Comparison of ENCODE assay signal across 15 cellular contexts in genomic region chr11:118258410-118258809, GRCh38. TPM values are rescaled to one million over a fixed set of nuclear protein-coding genes. Genes with fewer than 3 reads are reported as not detected.
DNase-seq lines count a peak whose midpoint lies in the region; ATAC-seq, FAIRE-seq and TF ChIP-seq lines count a peak whose summit lies in the region.
"Had no signal": no experiment of that assay in that cellular context is flagged by ENCODE, and none has a peak within 500 bp of the region (broad histone marks: within the 10 kb centered on the region; RNA-seq: fewer than 3 reads in every experiment).

No MANE protein-coding gene starts in this region.

- no peak overlapping the region for H3K4me3 Mint-ChIP-seq in activated CD4-positive, alpha-beta T cell treated with anti-CD3 and anti-CD28 coated beads, Interleukin-2, amount 10 ng/mL, durations not matched to agents 24 days and 14 days
- no peak overlapping the region for H3K4me3 Mint-ChIP-seq in CD4-positive, alpha-beta memory T cell
- H3K4me3 Mint-ChIP-seq: activated naive CD4-positive, alpha-beta T cell treated with anti-CD3 and anti-CD28 coated beads, Interleukin-2, amount 50 U/mL, for 24 hours had no signal

- H3K4me3 ChIP-seq in Loucy (ENCODE audit: low read length, poor library complexity, severe bottlenecking) (no peak overlapping the region), bronchial epithelial cell (ENCODE audit: low read depth, low read length) (no peak overlapping the region), retinal pigment epithelial cell (ENCODE audit: low read length) (no peak overlapping the region), left lung (no peak overlapping the region)
- no peak overlapping the region for H3K4me3 ChIP-seq in CD4-positive, alpha-beta memory T cell (ENCODE audit: low read length in 2 of 2)
- H3K4me3 ChIP-seq: BLaER1 had no signal

- no peaks in the 10 kb centered on the region for H3K36me3 ChIP-seq in Loucy (ENCODE audit: insufficient read depth, low read length)
- peaks cover 20% of the 10 kb centered on the region for H3K36me3 ChIP-seq in bronchial epithelial cell (ENCODE audit: control insufficient read depth, insufficient read depth, low read length)
- H3K36me3 ChIP-seq in left lung = peaks cover 0 to 26% of the 10 kb centered on the region in 2 donors
- H3K36me3 ChIP-seq in CD4-positive, alpha-beta memory T cell (ENCODE audit: insufficient read depth, low read length) = no peaks in the 10 kb centered on the region
- H3K36me3 ChIP-seq: BLaER1 had no signal

- no peaks in the 10 kb centered on the region for H3K79me2 ChIP-seq in Loucy (ENCODE audit: insufficient read depth, low read length)

- H3K4me1 ChIP-seq in Loucy (ENCODE audit: insufficient read depth, low read length, poor library complexity, severe bottlenecking) = no peaks in the 10 kb centered on the region
- H3K4me1 ChIP-seq in left lung = peaks cover 2 to 12% of the 10 kb centered on the region in 2 donors
- H3K4me1 ChIP-seq in CD4-positive, alpha-beta memory T cell (ENCODE audit: insufficient read depth, low read length) = peaks cover 24% of the 10 kb centered on the region
- H3K4me1 ChIP-seq: BLaER1 had no signal

- peaks cover 2% of the 10 kb centered on the region; the same call in 1 of the 2 replicates for H3K9me3 ChIP-seq in Loucy (ENCODE audit: insufficient read depth, low read depth, low read length)
- H3K9me3 ChIP-seq in left lung = peaks cover 0 to 2% of the 10 kb centered on the region in 2 donors
- H3K9me3 ChIP-seq in CD4-positive, alpha-beta memory T cell (ENCODE audit: control insufficient read depth in 1 of 2, low read length in 2 of 2) = no peaks in the 10 kb centered on the region
- H3K9me3 ChIP-seq: BLaER1 had no signal

- no peak overlapping the region for H3K27ac ChIP-seq in left lung
- no peak overlapping the region for H3K27ac ChIP-seq in CD4-positive, alpha-beta memory T cell (ENCODE audit: low read depth, low read length)
- H3K27ac ChIP-seq: BLaER1 had no signal

- H3K27ac Mint-ChIP-seq in activated CD4-positive, alpha-beta T cell treated with anti-CD3 and anti-CD28 coated beads, Interleukin-2, amount 10 ng/mL, durations not matched to agents 24 days and 14 days = peak overlapping the region; percentile 25
- H3K27ac Mint-ChIP-seq in CD4-positive, alpha-beta memory T cell = peak overlapping the region in 1 of 7 donors; percentile 43
- H3K27ac Mint-ChIP-seq: activated naive CD4-positive, alpha-beta T cell treated with anti-CD3 and anti-CD28 coated beads, Interleukin-2, amount 50 U/mL, for 24 hours had no signal

- H3K9me2 ChIP-seq in Loucy (replicated peaks; ENCODE audit: low read depth, low read length) = no peaks in the 10 kb centered on the region

- H3K4me1 Mint-ChIP-seq in activated CD4-positive, alpha-beta T cell treated with anti-CD3 and anti-CD28 coated beads, Interleukin-2, amount 10 ng/mL, durations not matched to agents 24 days and 14 days = peaks cover 36% of the 10 kb centered on the region
- peaks cover 7 to 19% (median 12%) of the 10 kb centered on the region in 4 donors for H3K4me1 Mint-ChIP-seq in CD4-positive, alpha-beta memory T cell

- no peak overlapping the region for H3K4me2 ChIP-seq in Loucy (ENCODE audit: low read depth, low read length, poor library complexity, severe bottlenecking)
- H3K4me2 ChIP-seq: BLaER1 had no signal

- TF ChIP-seq CTCF in Loucy (conservative IDR thresholded peaks at IDR 0.05; ENCODE audit: low read length) = peak; percentile 68
- TF ChIP-seq CTCF in bronchial epithelial cell (IDR thresholded peaks at IDR 0.05; ENCODE audit: insufficient read depth, low read length, severe bottlenecking) = peak; percentile 37
- peak; percentile 12 for TF ChIP-seq CTCF in retinal pigment epithelial cell (conservative IDR thresholded peaks at IDR 0.05; ENCODE audit: low read depth, low read length)
- TF ChIP-seq CTCF in GM20000 (IDR thresholded peaks at IDR 0.05; ENCODE audit: extremely low read depth, missing control alignments) = no peak
- TF ChIP-seq CTCF in left lung (IDR thresholded peaks at IDR 0.05) = no peak

- H3K27me3 ChIP-seq in Loucy (ENCODE audit: insufficient read depth, low read length, poor library complexity, severe bottlenecking) (peaks cover 64% of the 10 kb centered on the region), bronchial epithelial cell (ENCODE audit: control insufficient read depth, insufficient read depth, low read length) (no peaks in the 10 kb centered on the region), left lung (no peaks in the 10 kb centered on the region)
- H3K27me3 ChIP-seq in CD4-positive, alpha-beta memory T cell (ENCODE audit: insufficient read depth, low read length) = no peaks in the 10 kb centered on the region

- H2AFZ ChIP-seq in Loucy (ENCODE audit: low read length) = no peak overlapping the region

- H4K20me1 ChIP-seq in Loucy (ENCODE audit: insufficient read depth, low read length, poor library complexity, severe bottlenecking) = no peaks in the 10 kb centered on the region
- H4K20me1 ChIP-seq: BLaER1 had no signal

- ATAC-seq in left lung = no peak

- CTCF ChIA-PET in CD4-positive, alpha-beta memory T cell (lab: Charles Lee; ENCODE audit: partially characterized antibody) = interaction anchor here (0.6 to 7.3 kb wide), 6 partner anchors 16 to 95 kb away, joined by 3 to 71 read pairs (median 5); no protein-coding TSS in a partner anchor

- intact Hi-C loops in activated CD4-positive, alpha-beta T cell treated with anti-CD3 and anti-CD28 coated beads, Interleukin-2, amount 10 ng/mL, durations not matched to agents 24 days and 14 days (cut with micrococcal nuclease) = no loop called here
- intact Hi-C loops in left lung (cut with DNase I) = no loop called here
- intact Hi-C loops in CD4-positive, alpha-beta memory T cell (cut with micrococcal nuclease) = no loop called here

- POLR2A ChIA-PET in CD4-positive, alpha-beta memory T cell (lab: Charles Lee; ENCODE audit: partially characterized antibody) = interaction anchor here (1.0 kb wide), 1 partner anchor 17 kb away, joined by 3 read pairs; no protein-coding TSS in a partner anchor

- FAIRE-seq in bronchial epithelial cell (lab: Jason Lieb, UNC) = no peak

- DNase-seq in activated CD4-positive, alpha-beta T cell treated with anti-CD3 and anti-CD28 coated beads, Interleukin-2, amount 10 ng/mL, durations not matched to agents 24 days and 14 days = no peak
- no peak for DNase-seq in activated CD4-positive, alpha-beta T cell treated with anti-CD3 and anti-CD28 coated beads, Interleukin-2, amount 50 U/mL, for 48 hours
- peak; percentile 38 for DNase-seq in bronchial epithelial cell (ENCODE audit: low read depth)
- DNase-seq in retinal pigment epithelial cell (ENCODE audit: low read depth) = no peak
- no peak for DNase-seq in GM20000 (ENCODE audit: low spot score)
- no peak for DNase-seq in left lung
- DNase-seq in CD4-positive, alpha-beta memory T cell = no peak
- DNase-seq: activated CD4-positive, alpha-beta T cell treated with anti-CD3 and anti-CD28 coated beads for 4 hours; effector CD4-positive, alpha-beta T cell; NCI-H2107 had no signal

- no peaks in the 10 kb centered on the region for H3F3A ChIP-seq in Loucy (ENCODE audit: low read depth)

- H3K9me3 Mint-ChIP-seq in activated CD4-positive, alpha-beta T cell treated with anti-CD3 and anti-CD28 coated beads, Interleukin-2, amount 10 ng/mL, durations not matched to agents 24 days and 14 days = peaks cover 5% of the 10 kb centered on the region
- peaks cover 0 to 3% (median 0%) of the 10 kb centered on the region in 8 donors for H3K9me3 Mint-ChIP-seq in CD4-positive, alpha-beta memory T cell
- H3K9me3 Mint-ChIP-seq: activated naive CD4-positive, alpha-beta T cell treated with anti-CD3 and anti-CD28 coated beads, Interleukin-2, amount 50 U/mL, for 24 hours had no signal

- peaks cover 46% of the 10 kb centered on the region for H3K36me3 Mint-ChIP-seq in activated CD4-positive, alpha-beta T cell treated with anti-CD3 and anti-CD28 coated beads, Interleukin-2, amount 10 ng/mL, durations not matched to agents 24 days and 14 days (ENCODE audit: low read depth)
- no peaks in the 10 kb centered on the region for H3K36me3 Mint-ChIP-seq in CD4-positive, alpha-beta memory T cell

- no peak overlapping the region for H3K9ac ChIP-seq in Loucy (ENCODE audit: low read depth, low read length, poor library complexity, severe bottlenecking)
- H3K9ac ChIP-seq: BLaER1 had no signal

- H3K27me3 Mint-ChIP-seq in activated CD4-positive, alpha-beta T cell treated with anti-CD3 and anti-CD28 coated beads, Interleukin-2, amount 10 ng/mL, durations not matched to agents 24 days and 14 days = no peaks in the 10 kb centered on the region
- H3K27me3 Mint-ChIP-seq in CD4-positive, alpha-beta memory T cell = no peaks in the 10 kb centered on the region
- H3K27me3 Mint-ChIP-seq: activated naive CD4-positive, alpha-beta T cell treated with anti-CD3 and anti-CD28 coated beads, Interleukin-2, amount 50 U/mL, for 24 hours had no signal

RNA-seq across cellular contexts. Expression of gene MPZL2, which starts 5.7 kb away (rescaled TPM):
- total RNA-seq in activated CD4-positive, alpha-beta T cell treated with anti-CD3 and anti-CD28 coated beads, Interleukin-2, amount 10 ng/mL, durations not matched to agents 24 days and 14 days = 18.5 and 19.3 TPM in 2 replicates
- total RNA-seq in bronchial epithelial cell = 38.7 and 79.2 TPM in 2 replicates
- 100 to 1,000 TPM; 111 to 117 TPM for total RNA-seq in left lung
- total RNA-seq in CD4-positive, alpha-beta memory T cell = 1 to 10 TPM; 2.9 to 3.7 TPM
- 1 to 10 TPM in 1 of 2 donors, under 1 TPM in 1; 0.64 to 4.2 TPM for polyA plus RNA-seq in CD4-positive, alpha-beta memory T cell

RNA-seq across cellular contexts. Expression of gene MPZL3, which starts 6.2 kb away (rescaled TPM):
- total RNA-seq in activated CD4-positive, alpha-beta T cell treated with anti-CD3 and anti-CD28 coated beads, Interleukin-2, amount 10 ng/mL, durations not matched to agents 24 days and 14 days = 64.6 and 65.4 TPM in 2 replicates
- total RNA-seq in bronchial epithelial cell (34.8 and 81.4 TPM in 2 replicates), left lung (10 to 100 TPM; 13.2 to 16.3 TPM)
- total RNA-seq in CD4-positive, alpha-beta memory T cell = 10 to 100 TPM; 29.9 to 32.0 TPM
- polyA plus RNA-seq in CD4-positive, alpha-beta memory T cell = 10 to 100 TPM; 12.3 to 12.6 TPM

RNA-seq across cellular contexts. Expression of gene JAML, which starts 33.6 kb away (rescaled TPM):
- total RNA-seq in activated CD4-positive, alpha-beta T cell treated with anti-CD3 and anti-CD28 coated beads, Interleukin-2, amount 10 ng/mL, durations not matched to agents 24 days and 14 days = 303 and 318 TPM in 2 replicates
- 0.13 TPM in 1 of 2 replicates, not detected in the other for total RNA-seq in bronchial epithelial cell
- total RNA-seq in left lung = 10 to 100 TPM; 20.4 to 47.2 TPM
- 100 to 1,000 TPM; 115 to 116 TPM for total RNA-seq in CD4-positive, alpha-beta memory T cell
- 100 to 1,000 TPM; 169 to 194 TPM for polyA plus RNA-seq in CD4-positive, alpha-beta memory T cell
- total RNA-seq: HT-29 had no signal

RNA-seq across cellular contexts. Expression of gene CD3E, which starts 46.1 kb away (rescaled TPM):
- 571 TPM in 2 replicates for total RNA-seq in activated CD4-positive, alpha-beta T cell treated with anti-CD3 and anti-CD28 coated beads, Interleukin-2, amount 10 ng/mL, durations not matched to agents 24 days and 14 days
- total RNA-seq in bronchial epithelial cell = not detected in 2 replicates
- total RNA-seq in left lung = 10 to 100 TPM in 1 of 2 donors, 1 to 10 TPM in 1; 3.6 to 10.5 TPM
- 100 to 1,000 TPM; 581 to 618 TPM for total RNA-seq in CD4-positive, alpha-beta memory T cell
- polyA plus RNA-seq in CD4-positive, alpha-beta memory T cell = 100 to 1,000 TPM; 627 to 999 TPM
- total RNA-seq: HT-29, skeletal muscle tissue had no signal

Comparison
In these comparisons a context has a peak if more than half of its experiments do, and no peak if none do; other contexts are left out.
1. CTCF ChIP-seq: peak in Loucy (single experiment), bronchial epithelial cell (single experiment) and retinal pigment epithelial cell (single experiment); none in GM20000 (single experiment) and left lung (0 of 2).
2. RNA of gene JAML, which starts 33.6 kb away (total RNA-seq): 303 to 318 TPM in activated CD4-positive, alpha-beta T cell treated with anti-CD3 and anti-CD28 coated beads, Interleukin-2, amount 10 ng/mL, durations not matched to agents 24 days and 14 days, 115 to 116 TPM in CD4-positive, alpha-beta memory T cell and 20.4 to 47.2 TPM in left lung; 0.13 TPM in bronchial epithelial cell; every median in the first group is over 10 times any median in the second.